ENCODE assay signal across 1 cellular context in the genomic region with DNA sequence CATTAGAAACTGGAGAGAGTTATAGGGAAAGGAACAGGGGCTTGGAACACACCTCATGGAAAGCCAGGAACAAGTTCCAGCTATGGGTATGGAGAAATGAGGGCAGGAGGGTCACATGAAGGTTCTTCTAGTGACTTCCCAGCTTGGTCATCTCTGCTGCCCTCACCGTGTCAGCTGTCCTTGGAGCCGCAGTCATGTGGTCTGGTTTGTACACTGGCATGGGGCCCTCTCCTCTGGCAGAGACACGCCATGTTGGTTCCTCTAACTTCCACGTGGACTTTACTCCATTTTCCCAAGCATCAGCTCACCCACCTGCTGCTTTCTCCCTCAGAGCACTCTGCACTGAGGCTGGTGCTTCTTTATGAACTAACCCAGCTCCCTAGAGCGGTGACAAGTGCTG.
TF ChIP-seq lines count a peak whose summit lies in the region.

No MANE protein-coding gene starts in this region.

TF ChIP-seq in K562, 482 proteins besides CTCF, POLR2A, EP300 and RAD21:
- TF ChIP-seq ZC3H11A (IDR thresholded peaks at IDR 0.05; ENCODE audit: low read depth, low read length): no peak
- no peak for TF ChIP-seq ZFP36 (IDR thresholded peaks at IDR 0.05; ENCODE audit: low read depth, low read length, partially characterized antibody)
- TF ChIP-seq, protein P1, sequence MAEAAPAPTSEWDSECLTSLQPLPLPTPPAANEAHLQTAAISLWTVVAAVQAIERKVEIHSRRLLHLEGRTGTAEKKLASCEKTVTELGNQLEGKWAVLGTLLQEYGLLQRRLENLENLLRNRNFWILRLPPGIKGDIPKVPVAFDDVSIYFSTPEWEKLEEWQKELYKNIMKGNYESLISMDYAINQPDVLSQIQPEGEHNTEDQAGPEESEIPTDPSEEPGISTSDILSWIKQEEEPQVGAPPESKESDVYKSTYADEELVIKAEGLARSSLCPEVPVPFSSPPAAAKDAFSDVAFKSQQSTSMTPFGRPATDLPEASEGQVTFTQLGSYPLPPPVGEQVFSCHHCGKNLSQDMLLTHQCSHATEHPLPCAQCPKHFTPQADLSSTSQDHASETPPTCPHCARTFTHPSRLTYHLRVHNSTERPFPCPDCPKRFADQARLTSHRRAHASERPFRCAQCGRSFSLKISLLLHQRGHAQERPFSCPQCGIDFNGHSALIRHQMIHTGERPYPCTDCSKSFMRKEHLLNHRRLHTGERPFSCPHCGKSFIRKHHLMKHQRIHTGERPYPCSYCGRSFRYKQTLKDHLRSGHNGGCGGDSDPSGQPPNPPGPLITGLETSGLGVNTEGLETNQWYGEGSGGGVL (CRISPR knock-in tag; IDR thresholded peaks at IDR 0.05): no peak
- no peak for TF ChIP-seq STAT5B (CRISPR knock-in tag; IDR thresholded peaks at IDR 0.05)
- no peak for TF ChIP-seq RFX1 (IDR thresholded peaks at IDR 0.05)
- no peak for TF ChIP-seq SRSF9 (IDR thresholded peaks at IDR 0.05; ENCODE audit: borderline replicate concordance, low read depth, low read length)
- TF ChIP-seq, protein P2, sequence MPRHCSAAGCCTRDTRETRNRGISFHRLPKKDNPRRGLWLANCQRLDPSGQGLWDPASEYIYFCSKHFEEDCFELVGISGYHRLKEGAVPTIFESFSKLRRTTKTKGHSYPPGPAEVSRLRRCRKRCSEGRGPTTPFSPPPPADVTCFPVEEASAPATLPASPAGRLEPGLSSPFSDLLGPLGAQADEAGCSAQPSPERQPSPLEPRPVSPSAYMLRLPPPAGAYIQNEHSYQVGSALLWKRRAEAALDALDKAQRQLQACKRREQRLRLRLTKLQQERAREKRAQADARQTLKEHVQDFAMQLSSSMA (CRISPR knock-in tag; IDR thresholded peaks at IDR 0.05): no peak
- no peak for TF ChIP-seq SAFB2 (IDR thresholded peaks at IDR 0.05; ENCODE audit: borderline replicate concordance, low read depth, low read length, severe bottlenecking)
- TF ChIP-seq ZNF584 (CRISPR knock-in tag; IDR thresholded peaks at IDR 0.05; ENCODE audit: low read depth): no peak
- no peak for TF ChIP-seq DMBX1 (CRISPR knock-in tag; IDR thresholded peaks at IDR 0.05; ENCODE audit: borderline replicate concordance)
- TF ChIP-seq, protein P3, sequence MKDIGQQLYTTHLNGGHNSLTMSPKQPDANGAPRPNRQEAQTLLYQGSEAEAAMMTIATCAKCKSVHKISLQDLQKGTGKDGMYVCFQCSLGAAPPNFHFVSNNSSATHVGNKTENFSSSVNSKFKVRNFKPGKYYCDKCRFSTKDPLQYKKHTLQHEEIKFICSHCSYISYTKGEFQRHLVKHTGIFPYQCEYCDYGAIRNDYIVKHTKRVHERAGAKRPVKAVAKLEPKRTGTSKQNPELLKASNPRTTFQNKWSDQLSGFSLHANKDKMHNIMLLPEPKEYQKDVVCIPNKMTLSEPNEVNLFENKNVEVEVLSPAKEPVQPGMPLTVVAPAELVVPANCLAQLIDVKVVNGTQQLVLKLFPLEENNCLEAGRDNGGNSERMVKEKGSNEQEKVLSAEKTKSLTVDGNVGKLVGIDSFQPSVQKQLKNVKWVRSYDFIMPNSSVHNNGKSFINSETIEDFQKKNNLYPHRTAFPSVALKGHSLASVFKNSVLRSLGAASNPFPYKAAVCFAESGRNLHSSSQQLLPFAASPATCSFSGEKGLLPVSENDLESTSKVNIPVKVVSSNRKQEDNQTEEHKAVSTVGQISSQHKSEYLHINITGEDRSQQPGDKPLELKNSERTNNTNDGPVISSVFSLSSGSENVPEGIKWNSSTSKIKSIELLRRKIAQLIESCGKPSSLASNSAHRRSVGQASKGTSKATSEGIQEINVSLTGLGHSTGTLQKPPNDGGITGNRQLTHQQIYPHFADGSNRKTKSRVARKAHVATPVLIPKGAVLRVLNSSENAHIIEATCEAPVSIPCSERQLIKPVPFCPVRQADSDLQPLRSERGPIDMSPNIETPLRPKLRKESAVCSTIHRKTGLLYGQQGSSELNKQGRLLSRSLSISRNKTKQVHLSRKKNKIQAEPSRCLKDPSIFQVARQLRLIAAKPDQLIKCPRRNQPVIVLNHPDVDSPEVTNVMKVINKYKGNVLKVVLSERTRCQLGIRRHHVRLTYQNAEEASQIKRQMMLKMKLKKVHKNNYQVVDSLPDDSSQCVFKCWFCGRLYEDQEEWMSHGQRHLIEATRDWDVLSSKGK (CRISPR knock-in tag; IDR thresholded peaks at IDR 0.05): no peak
- no peak for TF ChIP-seq ZNF507 (tag; conservative IDR thresholded peaks at IDR 0.05)
